8 cellular contexts compared by ENCODE assay signal in genomic region chr5:78361226-78361993, GRCh38. TPM values are rescaled to one million over a fixed set of nuclear protein-coding genes. Genes with fewer than 3 reads are reported as not detected.
DNase-seq lines count a peak whose midpoint lies in the region; ATAC-seq, FAIRE-seq and TF ChIP-seq lines count a peak whose summit lies in the region.

No MANE protein-coding gene starts in this region.

- peak overlapping the region; percentile 83 for H3K27ac ChIP-seq in VCaP

- peak overlapping the region; percentile 90 to 93 for H3K27ac Mint-ChIP-seq in natural killer cell treated with Interleukin-12 subunit alpha and Interleukin-12 subunit beta and Interleukin-15 and Interleukin-18, amount 100 ng/mL, for 72 hours

- H3K4me3 Mint-ChIP-seq in natural killer cell treated with Interleukin-12 subunit alpha and Interleukin-12 subunit beta and Interleukin-15 and Interleukin-18, amount 100 ng/mL, for 72 hours = peak overlapping the region; percentile 97

- H3K9me3 Mint-ChIP-seq in natural killer cell treated with Interleukin-12 subunit alpha and Interleukin-12 subunit beta and Interleukin-15 and Interleukin-18, amount 100 ng/mL, for 72 hours = no peaks in the 10 kb centered on the region

- TF ChIP-seq CTCF in VCaP (conservative IDR thresholded peaks at IDR 0.05) (no peak), fibroblast of the aortic adventitia (IDR thresholded peaks at IDR 0.05; ENCODE audit: insufficient read depth, low read length) (peak; percentile 47)

- no peak for ATAC-seq in natural killer cell treated with Interleukin-12 subunit alpha and Interleukin-12 subunit beta and Interleukin-15 and Interleukin-18, amount 100 ng/mL, for 72 hours
- ATAC-seq in HG02642 (IDR thresholded peaks at IDR 0.05; ENCODE audit: poor library complexity, unreplicated experiment) = no peak

- DNase-seq in Ammon's horn (ENCODE audit: low spot score) (peak; percentile 35), GM19239 (ENCODE audit: insufficient read length, low spot score) (no peak), NCI-H2171 treated with DMSO at 0.1 percent for 48 hours (lab: John Stamatoyannopoulos, UW) (peak; percentile 82), fibroblast of the aortic adventitia (ENCODE audit: low read depth) (peak; percentile 77)
- DNase-seq in natural killer cell treated with Interleukin-12 subunit alpha and Interleukin-12 subunit beta and Interleukin-15 and Interleukin-18, amount 100 ng/mL, for 72 hours (ENCODE audit: low spot score) = no peak
- no peak for DNase-seq in activated CD8-positive, alpha-beta memory T cell treated with anti-CD3 and anti-CD28 coated beads for 24 hours

- H3K4me1 Mint-ChIP-seq in natural killer cell treated with Interleukin-12 subunit alpha and Interleukin-12 subunit beta and Interleukin-15 and Interleukin-18, amount 100 ng/mL, for 72 hours (ENCODE audit: low read depth in 2 of 2) = peaks cover 28 to 32% of the 10 kb centered on the region in 2 donors

- H3K36me3 Mint-ChIP-seq in natural killer cell treated with Interleukin-12 subunit alpha and Interleukin-12 subunit beta and Interleukin-15 and Interleukin-18, amount 100 ng/mL, for 72 hours = peaks cover 10% of the 10 kb centered on the region

- no peaks in the 10 kb centered on the region for H3K27me3 Mint-ChIP-seq in natural killer cell treated with Interleukin-12 subunit alpha and Interleukin-12 subunit beta and Interleukin-15 and Interleukin-18, amount 100 ng/mL, for 72 hours

- H3K4me3 ChIP-seq in fibroblast of the aortic adventitia (ENCODE audit: low read depth, low read length) = peak overlapping the region; percentile 94

- peak; percentile 37 for FAIRE-seq in GM19239 (lab: Jason Lieb, UNC)

RNA-seq across cellular contexts. Expression of gene SCAMP1, which starts 1.0 kb away (rescaled TPM):
- 29.9 and 56.3 TPM in 2 replicates for total RNA-seq in fibroblast of the aortic adventitia (ENCODE audit: low replicate concordance)
- total RNA-seq in natural killer cell treated with Interleukin-12 subunit alpha and Interleukin-12 subunit beta and Interleukin-15 and Interleukin-18, amount 100 ng/mL, for 72 hours = 10 to 100 TPM; 11.9 to 21.1 TPM

Comparison
In these comparisons a context has a peak if more than half of its experiments do, and no peak if none do; other contexts are left out.
1. DNase-seq: peak in Ammon's horn (single experiment), NCI-H2171 treated with DMSO at 0.1 percent for 48 hours (single experiment) and fibroblast of the aortic adventitia (single experiment); none in GM19239 (single experiment), natural killer cell treated with Interleukin-12 subunit alpha and Interleukin-12 subunit beta and Interleukin-15 and Interleukin-18, amount 100 ng/mL, for 72 hours (single experiment) and activated CD8-positive, alpha-beta memory T cell treated with anti-CD3 and anti-CD28 coated beads for 24 hours (single experiment).